In the genomic region with DNA sequence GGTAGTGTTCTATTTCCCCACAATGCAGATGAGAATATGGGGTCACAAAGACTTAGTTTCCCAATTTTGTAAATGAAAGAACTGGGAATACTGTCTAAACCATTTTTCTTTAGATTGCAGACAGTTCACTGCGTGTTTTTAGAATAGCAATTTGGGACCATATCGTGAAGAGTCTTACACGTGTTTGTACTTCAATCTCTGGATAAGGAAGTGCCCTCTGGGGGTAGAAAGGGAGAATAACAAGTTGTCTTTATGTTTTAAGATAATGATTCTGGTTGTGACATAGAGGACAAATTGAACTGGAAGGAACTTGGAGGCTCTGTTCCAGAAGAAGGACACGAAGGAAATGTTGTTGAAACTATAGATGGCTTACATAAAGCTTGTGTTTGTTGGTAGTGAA, we compare ENCODE assay signal across 7 cellular contexts.
DNase-seq lines count a peak whose midpoint lies in the region; ATAC-seq and TF ChIP-seq lines count a peak whose summit lies in the region.

No MANE protein-coding gene starts in this region.

- no peak overlapping the region for H3K27ac Mint-ChIP-seq in brain
- no peak overlapping the region for H3K27ac Mint-ChIP-seq in stimulated activated memory B cell treated with anti-CD40 and anti-IgM and Interleukin-4, amounts not matched to agents 10 μg/mL and 1 μg/mL and 100 μg/mL, for 72 hours
- no peak overlapping the region for H3K27ac Mint-ChIP-seq in activated T-helper 2 cell treated with anti-CD3 and anti-CD28 coated beads, Interferon-gamma antibody, Interleukin-2, Interleukin-4, amounts not matched to agents 10 μg/mL and 5 μg/mL and 100 μg/mL, durations not matched to agents 14 hours and 24 hours and 36 hours

- H3K4me1 Mint-ChIP-seq in brain: no peaks in the 10 kb centered on the region
- peaks cover 36% of the 10 kb centered on the region for H3K4me1 Mint-ChIP-seq in stimulated activated memory B cell treated with anti-CD40 and anti-IgM and Interleukin-4, amounts not matched to agents 10 μg/mL and 1 μg/mL and 100 μg/mL, for 72 hours
- H3K4me1 Mint-ChIP-seq in activated T-helper 2 cell treated with anti-CD3 and anti-CD28 coated beads, Interferon-gamma antibody, Interleukin-2, Interleukin-4, amounts not matched to agents 10 μg/mL and 5 μg/mL and 100 μg/mL, durations not matched to agents 14 hours and 24 hours and 36 hours (ENCODE audit: low read depth): no peaks in the 10 kb centered on the region

- H3K4me3 ChIP-seq in GM12875 (ENCODE audit: low read depth, low read length): no peak overlapping the region

- H3K27me3 Mint-ChIP-seq in brain: peaks cover 4% of the 10 kb centered on the region
- H3K27me3 Mint-ChIP-seq in stimulated activated memory B cell treated with anti-CD40 and anti-IgM and Interleukin-4, amounts not matched to agents 10 μg/mL and 1 μg/mL and 100 μg/mL, for 72 hours: no peaks in the 10 kb centered on the region
- no peaks in the 10 kb centered on the region for H3K27me3 Mint-ChIP-seq in activated T-helper 2 cell treated with anti-CD3 and anti-CD28 coated beads, Interferon-gamma antibody, Interleukin-2, Interleukin-4, amounts not matched to agents 10 μg/mL and 5 μg/mL and 100 μg/mL, durations not matched to agents 14 hours and 24 hours and 36 hours (ENCODE audit: low read depth)

- intact Hi-C loops in activated T-helper 2 cell treated with anti-CD3 and anti-CD28 coated beads, Interferon-gamma antibody, Interleukin-2, Interleukin-4, amounts not matched to agents 10 μg/mL and 5 μg/mL and 100 μg/mL, durations not matched to agents 14 hours and 24 hours and 36 hours (cut with micrococcal nuclease): no loop called here

- TF ChIP-seq CTCF in GM12875 (IDR thresholded peaks at IDR 0.05; ENCODE audit: borderline replicate concordance, insufficient read depth, low read depth, low read length): peak; percentile 14; the same call in 1 of the 2 replicates
- TF ChIP-seq CTCF in brain (conservative IDR thresholded peaks at IDR 0.05): peak; percentile 45 to 62

- H3K4me3 Mint-ChIP-seq in brain: no peak overlapping the region
- no peak overlapping the region for H3K4me3 Mint-ChIP-seq in stimulated activated memory B cell treated with anti-CD40 and anti-IgM and Interleukin-4, amounts not matched to agents 10 μg/mL and 1 μg/mL and 100 μg/mL, for 72 hours
- no peak overlapping the region for H3K4me3 Mint-ChIP-seq in activated T-helper 2 cell treated with anti-CD3 and anti-CD28 coated beads, Interferon-gamma antibody, Interleukin-2, Interleukin-4, amounts not matched to agents 10 μg/mL and 5 μg/mL and 100 μg/mL, durations not matched to agents 14 hours and 24 hours and 36 hours (ENCODE audit: low read depth)

- no peaks in the 10 kb centered on the region for H3K36me3 Mint-ChIP-seq in brain
- H3K36me3 Mint-ChIP-seq in stimulated activated memory B cell treated with anti-CD40 and anti-IgM and Interleukin-4, amounts not matched to agents 10 μg/mL and 1 μg/mL and 100 μg/mL, for 72 hours: no peaks in the 10 kb centered on the region
- no peaks in the 10 kb centered on the region for H3K36me3 Mint-ChIP-seq in activated T-helper 2 cell treated with anti-CD3 and anti-CD28 coated beads, Interferon-gamma antibody, Interleukin-2, Interleukin-4, amounts not matched to agents 10 μg/mL and 5 μg/mL and 100 μg/mL, durations not matched to agents 14 hours and 24 hours and 36 hours (ENCODE audit: low read depth)

- H3K9me3 Mint-ChIP-seq in brain: peaks cover 0 to 23% (median 0%) of the 10 kb centered on the region in 5 experiments
- H3K9me3 Mint-ChIP-seq in stimulated activated memory B cell treated with anti-CD40 and anti-IgM and Interleukin-4, amounts not matched to agents 10 μg/mL and 1 μg/mL and 100 μg/mL, for 72 hours: no peaks in the 10 kb centered on the region
- no peaks in the 10 kb centered on the region for H3K9me3 Mint-ChIP-seq in activated T-helper 2 cell treated with anti-CD3 and anti-CD28 coated beads, Interferon-gamma antibody, Interleukin-2, Interleukin-4, amounts not matched to agents 10 μg/mL and 5 μg/mL and 100 μg/mL, durations not matched to agents 14 hours and 24 hours and 36 hours

- DNase-seq in MV-4-11 (lab: John Stamatoyannopoulos, UW) (peak; percentile 3), non-pigmented ciliary epithelial cell (ENCODE audit: low read depth) (peak; percentile 6), 8988T (no peak)
- no peak for DNase-seq in activated T-helper 2 cell treated with anti-CD3 and anti-CD28 coated beads, Interferon-gamma antibody, Interleukin-2, Interleukin-4, amounts not matched to agents 10 μg/mL and 5 μg/mL and 100 μg/mL, durations not matched to agents 14 hours and 24 hours and 36 hours (ENCODE audit: low spot score)

- ATAC-seq in stimulated activated memory B cell treated with anti-CD40 and anti-IgM and Interleukin-4, amounts not matched to agents 10 μg/mL and 1 μg/mL and 100 μg/mL, for 72 hours: no peak

Comparison
In these comparisons a context has a peak if more than half of its experiments do, and no peak if none do; other contexts are left out.
1. DNase-seq: peak in MV-4-11 (single experiment) and non-pigmented ciliary epithelial cell (single experiment); none in activated T-helper 2 cell treated with anti-CD3 and anti-CD28 coated beads, Interferon-gamma antibody, Interleukin-2, Interleukin-4, amounts not matched to agents 10 μg/mL and 5 μg/mL and 100 μg/mL, durations not matched to agents 14 hours and 24 hours and 36 hours (single experiment) and 8988T (single experiment).